In the genomic region with DNA sequence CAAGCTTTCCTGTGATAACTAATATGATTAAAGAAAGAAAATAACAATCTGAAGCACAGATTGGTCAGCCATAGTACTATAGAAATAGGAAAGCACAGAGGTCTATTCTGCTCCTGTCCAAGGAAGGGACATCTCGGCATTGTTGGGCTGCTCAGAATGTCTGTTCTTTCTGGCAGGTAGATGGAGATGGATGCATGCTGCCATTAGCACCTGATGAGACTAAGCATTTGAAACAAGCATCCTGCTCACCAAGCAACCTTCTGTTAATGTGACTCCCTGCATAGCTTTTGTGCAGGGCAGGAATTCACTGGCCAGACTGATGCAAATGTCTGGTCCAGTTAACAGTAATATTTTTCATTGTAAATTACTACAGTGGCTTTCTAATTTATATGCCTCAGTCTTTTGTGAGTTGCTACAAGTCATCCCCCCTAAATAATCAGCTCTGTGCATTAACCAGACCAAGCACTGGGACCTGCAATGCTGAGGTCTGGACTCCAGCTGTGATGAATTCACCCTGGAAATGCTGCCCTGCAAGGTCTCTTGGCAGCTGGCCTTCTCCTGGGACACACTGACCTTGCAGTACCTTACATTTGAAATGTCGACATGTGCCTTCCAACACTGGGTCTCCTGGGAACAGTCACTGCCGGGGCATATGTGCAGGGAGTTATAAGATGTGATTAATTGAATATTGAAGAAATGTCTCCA, we compare ENCODE assay signal across 15 cellular contexts.
"Had no signal": no experiment of that assay in that cellular context is flagged by ENCODE, and none has a peak within 500 bp of the region (broad histone marks: within the 10 kb centered on the region; RNA-seq: fewer than 3 reads in every experiment).

No MANE protein-coding gene starts in this region.

- H3K27me3 Mint-ChIP-seq: activated CD8-positive, alpha-beta memory T cell treated with anti-CD3 and anti-CD28 coated beads, Interleukin-2, amount 10 ng/mL, durations not matched to agents 7 days and 5 days; activated naive CD8-positive, alpha-beta T cell treated with anti-CD3 and anti-CD28 coated beads, Interleukin-2, amount 50 U/mL, for 24 hours; activated T-cell treated with anti-CD3 and anti-CD28 coated beads, Interleukin-2, amount 50 U/mL, for 24 hours; naive B cell had no signal

- H3K4me3 Mint-ChIP-seq: activated CD8-positive, alpha-beta memory T cell treated with anti-CD3 and anti-CD28 coated beads, Interleukin-2, amount 10 ng/mL, durations not matched to agents 7 days and 5 days; activated naive CD8-positive, alpha-beta T cell treated with anti-CD3 and anti-CD28 coated beads, Interleukin-2, amount 50 U/mL, for 24 hours; activated T-cell treated with anti-CD3 and anti-CD28 coated beads, Interleukin-2, amount 50 U/mL, for 24 hours; naive B cell; T-helper 2 cell treated with Interferon-gamma antibody and Interleukin-4, amounts not matched to agents 5 μg/mL and 100 μg/mL, for 36 hours had no signal

- H3K4me1 Mint-ChIP-seq: activated CD8-positive, alpha-beta memory T cell treated with anti-CD3 and anti-CD28 coated beads, Interleukin-2, amount 10 ng/mL, durations not matched to agents 7 days and 5 days; activated naive CD8-positive, alpha-beta T cell treated with anti-CD3 and anti-CD28 coated beads, Interleukin-2, amount 50 U/mL, for 24 hours; naive B cell had no signal

- H3K36me3 Mint-ChIP-seq: activated CD8-positive, alpha-beta memory T cell treated with anti-CD3 and anti-CD28 coated beads, Interleukin-2, amount 10 ng/mL, durations not matched to agents 7 days and 5 days; naive B cell had no signal

- DNase-seq: activated CD4-positive, alpha-beta T cell treated with anti-CD3 and anti-CD28 coated beads for 1 hour; activated CD4-positive, alpha-beta T cell treated with anti-CD3 and anti-CD28 coated beads, Interleukin-2, amount 50 U/mL, for 48 hours; activated CD8-positive, alpha-beta memory T cell treated with anti-CD3 and anti-CD28 coated beads, Interleukin-2, amount 10 ng/mL, durations not matched to agents 7 days and 5 days; activated naive CD8-positive, alpha-beta T cell treated with anti-CD3 and anti-CD28 coated beads, Interleukin-2, amount 50 U/mL, for 24 hours; activated T-cell treated with anti-CD3 and anti-CD28 coated beads, Interleukin-2, amount 50 U/mL, for 24 hours; left colon; naive B cell; nucleus accumbens; psoas muscle; sigmoid colon; SW 1271; upper lobe of right lung had no signal

- H3K9me3 Mint-ChIP-seq: T-helper 2 cell treated with Interferon-gamma antibody and Interleukin-4, amounts not matched to agents 5 μg/mL and 100 μg/mL, for 36 hours had no signal

- H3K27ac Mint-ChIP-seq: activated CD8-positive, alpha-beta memory T cell treated with anti-CD3 and anti-CD28 coated beads, Interleukin-2, amount 10 ng/mL, durations not matched to agents 7 days and 5 days; activated naive CD8-positive, alpha-beta T cell treated with anti-CD3 and anti-CD28 coated beads, Interleukin-2, amount 50 U/mL, for 24 hours; activated T-cell treated with anti-CD3 and anti-CD28 coated beads, Interleukin-2, amount 50 U/mL, for 24 hours; naive B cell; T-helper 2 cell treated with Interferon-gamma antibody and Interleukin-4, amounts not matched to agents 5 μg/mL and 100 μg/mL, for 36 hours had no signal

- H3K4me3 ChIP-seq: lung, psoas muscle, sigmoid colon, suprapubic skin, upper lobe of right lung had no signal

- ATAC-seq: activated CD8-positive, alpha-beta memory T cell treated with anti-CD3 and anti-CD28 coated beads, Interleukin-2, amount 10 ng/mL, durations not matched to agents 7 days and 5 days; activated naive CD8-positive, alpha-beta T cell treated with anti-CD3 and anti-CD28 coated beads, Interleukin-2, amount 50 U/mL, for 24 hours; left colon; psoas muscle; upper lobe of right lung had no signal
